21 cellular contexts compared by ENCODE assay signal in genomic region chr20:38877483-38877882, GRCh38. TPM values are rescaled to one million over a fixed set of nuclear protein-coding genes. Genes with fewer than 3 reads are reported as not detected.
DNase-seq lines count a peak whose midpoint lies in the region; ATAC-seq and TF ChIP-seq lines count a peak whose summit lies in the region.
"Had no signal": no experiment of that assay in that cellular context is flagged by ENCODE, and none has a peak within 500 bp of the region (broad histone marks: within the 10 kb centered on the region; RNA-seq: fewer than 3 reads in every experiment).

No MANE protein-coding gene starts in this region.

- H3K4me1 Mint-ChIP-seq in MCF 10A (ENCODE audit: insufficient read depth, unreplicated experiment) = peaks cover 8% of the 10 kb centered on the region
- peaks cover 68 to 91% of the 10 kb centered on the region in 2 donors for H3K4me1 Mint-ChIP-seq in effector memory CD8-positive, alpha-beta T cell (ENCODE audit: low read depth in 2 of 2)

- H3K36me3 Mint-ChIP-seq in MCF 10A (ENCODE audit: insufficient read depth, unreplicated experiment) = peaks cover 6% of the 10 kb centered on the region
- H3K36me3 Mint-ChIP-seq in effector memory CD8-positive, alpha-beta T cell (ENCODE audit: insufficient read depth) = peaks cover 56% of the 10 kb centered on the region
- H3K36me3 Mint-ChIP-seq: mesothelial cell of epicardium had no signal

- H3K9me3 Mint-ChIP-seq in MCF 10A (ENCODE audit: unreplicated experiment) = no peaks in the 10 kb centered on the region
- no peaks in the 10 kb centered on the region for H3K9me3 Mint-ChIP-seq in effector memory CD8-positive, alpha-beta T cell
- H3K9me3 Mint-ChIP-seq: mesothelial cell of epicardium had no signal

- WGBS in mammary epithelial cell (ENCODE audit: low coverage, missing lambda C conversion rate) = 63% methylated on average over 6 of the region's 6 CpGs

- peaks cover 2% of the 10 kb centered on the region for H4K20me1 ChIP-seq in mammary epithelial cell (ENCODE audit: insufficient read depth, low read length)
- H4K20me1 ChIP-seq in SU-DHL-6 (ENCODE audit: low read depth, low read length) = no peaks in the 10 kb centered on the region

- no peak overlapping the region for H3K9ac ChIP-seq in mammary epithelial cell (ENCODE audit: insufficient read depth, low read length)
- peak overlapping the region; percentile 57 for H3K9ac ChIP-seq in SU-DHL-6 (ENCODE audit: low read length)

- no peaks in the 10 kb centered on the region for H3K9me2 ChIP-seq in SU-DHL-6 (replicated peaks; ENCODE audit: insufficient read depth, low read length)

- H3K4me1 ChIP-seq in mammary epithelial cell (ENCODE audit: insufficient read depth, low read length) = no peaks in the 10 kb centered on the region
- H3K4me1 ChIP-seq: adrenal gland had no signal

- H3K27me3 ChIP-seq in mammary epithelial cell (ENCODE audit: insufficient read depth, low read length) (no peaks in the 10 kb centered on the region), SU-DHL-6 (ENCODE audit: low read length) (no peaks in the 10 kb centered on the region), H7 (ENCODE audit: control insufficient read depth, insufficient read depth, low read length) (no peaks in the 10 kb centered on the region)
- H3K27me3 ChIP-seq: adrenal gland, upper lobe of right lung had no signal

- no peak for ATAC-seq in effector memory CD8-positive, alpha-beta T cell (replicated peaks)
- ATAC-seq in HG03108 (IDR thresholded peaks at IDR 0.05; ENCODE audit: unreplicated experiment) = no peak
- ATAC-seq: left cardiac atrium, upper lobe of right lung had no signal

- no peak for TF ChIP-seq CTCF in MCF 10A (IDR thresholded peaks at IDR 0.05; ENCODE audit: unreplicated experiment)
- no peak for TF ChIP-seq CTCF in mammary epithelial cell (conservative IDR thresholded peaks at IDR 0.05 in 1 of 2, IDR thresholded peaks at IDR 0.05 in 1 of 2; ENCODE audit: extremely low read depth in 1 of 2, insufficient read depth in 1 of 2, low read depth in 1 of 2, low read length in 2 of 2)
- no peak for TF ChIP-seq CTCF in SU-DHL-6 (IDR thresholded peaks at IDR 0.05; ENCODE audit: insufficient read depth, low read length, poor library complexity, severe bottlenecking)

- CTCF ChIA-PET in MCF 10A (lab: Yijun Ruan, JAX) = interaction anchor here (0.7 to 7.0 kb wide), 4 partner anchors 15 to 1772 kb away, joined by 3 to 112 read pairs (median 21); no protein-coding TSS in a partner anchor
- CTCF ChIA-PET in mammary epithelial cell (lab: Charles Lee; ENCODE audit: low non-redundant PET) = no interaction called here

- dilution Hi-C loops in mammary epithelial cell (cut with HindIII; ENCODE audit: low sequenced_read_pairs) = no loop called here

- in situ Hi-C loops in mammary epithelial cell (cut with MboI; ENCODE audit: low sequenced_read_pairs in 2 of 2) = no loop called here

- no peaks in the 10 kb centered on the region for H3K79me2 ChIP-seq in mammary epithelial cell (ENCODE audit: insufficient read depth, low read length)
- H3K79me2 ChIP-seq in SU-DHL-6 (ENCODE audit: insufficient read depth, low read length) = peaks cover 63% of the 10 kb centered on the region

- no peaks in the 10 kb centered on the region for H3K27me3 Mint-ChIP-seq in MCF 10A (ENCODE audit: insufficient read depth, unreplicated experiment)
- no peaks in the 10 kb centered on the region for H3K27me3 Mint-ChIP-seq in effector memory CD8-positive, alpha-beta T cell

- H3K4me3 ChIP-seq in mammary epithelial cell (replicated peaks in 1 of 3; ENCODE audit: insufficient read depth in 1 of 3, low read depth in 2 of 3, low read length in 3 of 3) = no peak overlapping the region
- no peak overlapping the region for H3K4me3 ChIP-seq in SU-DHL-6 (ENCODE audit: insufficient read depth, low read length, poor library complexity, severe bottlenecking)
- no peak overlapping the region for H3K4me3 ChIP-seq in H7 (ENCODE audit: insufficient read depth, low read depth, low read length)
- H3K4me3 ChIP-seq: esophagus muscularis mucosa, stomach, upper lobe of right lung had no signal

- no peak overlapping the region for H3K27ac ChIP-seq in mammary epithelial cell (ENCODE audit: insufficient read depth, low read depth, low read length)
- H3K27ac ChIP-seq in SU-DHL-6 (ENCODE audit: low read depth, low read length) = peak overlapping the region; percentile 99
- H3K27ac ChIP-seq: adrenal gland, esophagus muscularis mucosa, stomach, upper lobe of right lung had no signal

- H3K4me2 ChIP-seq in mammary epithelial cell (ENCODE audit: insufficient read depth, low read depth, low read length) = no peak overlapping the region
- peak overlapping the region; percentile 60 for H3K4me2 ChIP-seq in SU-DHL-6 (ENCODE audit: low read depth, low read length, poor library complexity, severe bottlenecking)

- no peak overlapping the region for H3K4me3 Mint-ChIP-seq in MCF 10A (ENCODE audit: unreplicated experiment)
- H3K4me3 Mint-ChIP-seq in effector memory CD8-positive, alpha-beta T cell = peak overlapping the region; percentile 36 to 93
- H3K4me3 Mint-ChIP-seq: mesothelial cell of epicardium had no signal

- DNase-seq in MCF 10A (ENCODE audit: unreplicated experiment) (peak; percentile 51), mammary epithelial cell (no peak), NK-92 (lab: John Stamatoyannopoulos, UW; ENCODE audit: unreplicated experiment) (no peak), H7 (no peak), erythroblast (lab: John Stamatoyannopoulos, UW) (no peak)
- DNase-seq in effector memory CD8-positive, alpha-beta T cell = no peak
- DNase-seq: activated CD4-positive, alpha-beta T cell treated with anti-CD3 and anti-CD28 coated beads for 48 hours; adrenal gland; KBM-7; left cardiac atrium; NCI-H1048; NCI-H2107; NCI-H510A treated with DMSO at 0.1 percent for 48 hours; retina; SIG-M5; stomach; upper lobe of right lung had no signal

- intact Hi-C loops in MCF 10A (cut with micrococcal nuclease) (no loop called here), mammary epithelial cell (cut with micrococcal nuclease) (loop anchor here (5.0 kb wide), 1 partner anchor 795 kb away; no protein-coding TSS in a partner anchor)

- H3K36me3 ChIP-seq in mammary epithelial cell (ENCODE audit: insufficient read depth, low read length) (no peaks in the 10 kb centered on the region), SU-DHL-6 (ENCODE audit: low read length) (no peaks in the 10 kb centered on the region), H7 (replicated peaks; ENCODE audit: control insufficient read depth, insufficient read depth, low read length) (no peaks in the 10 kb centered on the region)
- H3K36me3 ChIP-seq: adrenal gland, esophagus muscularis mucosa, stomach, upper lobe of right lung had no signal

- no peak overlapping the region for H3K27ac Mint-ChIP-seq in MCF 10A (ENCODE audit: low read depth, unreplicated experiment)
- H3K27ac Mint-ChIP-seq in effector memory CD8-positive, alpha-beta T cell = peak overlapping the region; percentile 8 to 100
- H3K27ac Mint-ChIP-seq: mesothelial cell of epicardium had no signal

- H3K9me3 ChIP-seq in mammary epithelial cell (replicated peaks; ENCODE audit: insufficient read depth, low read length) = no peaks in the 10 kb centered on the region
- H3K9me3 ChIP-seq in SU-DHL-6 (ENCODE audit: insufficient read depth, low read length) = no peaks in the 10 kb centered on the region
- H3K9me3 ChIP-seq: adrenal gland, esophagus muscularis mucosa, stomach, upper lobe of right lung had no signal

- H3F3A ChIP-seq in SU-DHL-6 (ENCODE audit: insufficient read depth) = peaks cover 74% of the 10 kb centered on the region

- BruUV-seq in MCF 10A (replicated peaks; lab: Mats Ljungman, UMichigan) = no TSS peak
- BruUV-seq in mammary epithelial cell (replicated peaks; lab: Mats Ljungman, UMichigan) = no TSS peak

- POLR2A ChIA-PET in MCF 10A (lab: Yijun Ruan, JAX) = no interaction called here

- TF ChIP-seq POLR2A in erythroblast (IDR thresholded peaks at IDR 0.05; ENCODE audit: low read length) = no peak

- no peak overlapping the region for H2AFZ ChIP-seq in mammary epithelial cell (ENCODE audit: low read depth, low read length)
- H2AFZ ChIP-seq in SU-DHL-6 (ENCODE audit: low read depth, low read length, severe bottlenecking) = no peak overlapping the region

RNA-seq across cellular contexts. Expression of gene FAM83D, which starts 48.7 kb away (rescaled TPM):
- total RNA-seq in MCF 10A (2022) = 10.7 and 18.4 TPM in 2 replicates
- total RNA-seq in mammary epithelial cell = 10 to 100 TPM in 1 of 2 donors, 1 to 10 TPM in 1; 3.7 to 29.9 TPM
- polyA plus RNA-seq in mammary epithelial cell = 52.5 TPM
- 31.5 TPM for polyA minus RNA-seq in mammary epithelial cell
- 82.9 and 90.7 TPM in 2 replicates for total RNA-seq in H7 (2014; rRNA removed; shearing (Covaris generic))
